10 cellular contexts compared by ENCODE assay signal in the genomic region with DNA sequence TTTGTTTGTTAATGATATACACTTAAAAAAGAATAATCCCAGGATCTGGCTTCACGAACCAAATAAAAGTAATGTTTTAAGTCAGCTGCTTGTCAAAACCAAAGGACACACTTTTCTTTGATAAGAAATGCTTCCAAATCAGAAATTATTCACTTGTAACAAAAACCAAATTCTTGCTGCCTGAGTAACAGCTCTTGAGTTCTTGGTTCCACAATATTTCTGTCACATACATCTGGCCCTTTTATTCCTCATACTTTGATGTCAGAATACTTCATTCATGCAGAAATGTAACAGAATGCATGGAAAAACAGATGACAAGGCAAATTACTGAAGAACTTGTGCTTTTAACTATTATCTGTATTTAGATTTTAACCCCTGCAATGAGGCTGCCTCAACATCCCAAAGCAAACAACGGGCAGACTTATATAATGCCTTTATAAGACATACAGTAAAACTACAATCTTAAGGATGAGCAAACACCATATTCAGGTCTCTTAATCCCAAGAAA. TPM values are rescaled to one million over a fixed set of nuclear protein-coding genes. Genes with fewer than 3 reads are reported as not detected.
DNase-seq lines count a peak whose midpoint lies in the region; ATAC-seq and TF ChIP-seq lines count a peak whose summit lies in the region.
"Had no signal": no experiment of that assay in that cellular context is flagged by ENCODE, and none has a peak within 500 bp of the region (broad histone marks: within the 10 kb centered on the region; RNA-seq: fewer than 3 reads in every experiment).

No MANE protein-coding gene starts in this region.

- in situ Hi-C loops in astrocyte of the cerebellum (cut with HindIII; ENCODE audit: low sequenced_read_pairs) = no loop called here

- TF ChIP-seq CTCF in A673 (conservative IDR thresholded peaks at IDR 0.05; ENCODE audit: low read depth, low read length) (no peak), astrocyte of the cerebellum (IDR thresholded peaks at IDR 0.05; ENCODE audit: low read depth, low read length, missing control alignments) (no peak)

- ATAC-seq in HG03520 (IDR thresholded peaks at IDR 0.05; ENCODE audit: unreplicated experiment) = no peak

- BruUV-seq in A673 (replicated peaks; lab: Mats Ljungman, UMichigan) = no TSS peak

- WGBS in mesodermal cell (ENCODE audit: insufficient coverage in 2 of 2), 2 experiments = 77% methylated on average over 2 of the region's 2 CpGs; no CpG with 5 or more reads in 1 of the 2 experiments

- H3K36me3 ChIP-seq in A673 (ENCODE audit: insufficient read depth, low read length, poor library complexity, severe bottlenecking) (no peaks in the 10 kb centered on the region), mesodermal cell (ENCODE audit: control insufficient read depth, insufficient read depth, low read length) (peaks cover 15% of the 10 kb centered on the region)

- intact Hi-C loops in A673 (cut with micrococcal nuclease; ENCODE audit: unreplicated experiment) = no loop called here

- H3K9me3 ChIP-seq in A673 (ENCODE audit: low read depth, low read length, poor library complexity, severe bottlenecking) (no peaks in the 10 kb centered on the region), mesodermal cell (ENCODE audit: control insufficient read depth, low read length) (no peaks in the 10 kb centered on the region)

- H3K27ac ChIP-seq in A673 (ENCODE audit: low read depth, low read length, poor library complexity, severe bottlenecking) (peak overlapping the region; percentile 43), mesodermal cell (ENCODE audit: low read depth, low read length, severe bottlenecking) (no peak overlapping the region)

- CTCF ChIA-PET in A673 (lab: Charles Lee) = no interaction called here

- DNase-seq in A673 (ENCODE audit: low spot score) (no peak), HCEC 1CT (peak; percentile 16), astrocyte of the cerebellum (ENCODE audit: low read depth) (no peak), HUDEP-2 (lab: John Stamatoyannopoulos, UW; ENCODE audit: unreplicated experiment in 76 of 76) (no peak)
- no peak for DNase-seq in activated effector memory CD4-positive, alpha-beta T cell treated with anti-CD3 and anti-CD28 coated beads, Interleukin-2, amount 50 U/mL, for 16 hours
- no peak for DNase-seq in activated effector memory CD4-positive, alpha-beta T cell treated with Interleukin-2 at 50 U/mL for 16 hours
- DNase-seq: H7, NCI-H1048 had no signal

- H3K4me1 ChIP-seq in A673 (ENCODE audit: insufficient read depth, low read length, poor library complexity, severe bottlenecking) (peaks cover 23% of the 10 kb centered on the region), mesodermal cell (ENCODE audit: control insufficient read depth, insufficient read depth, low read length, poor library complexity, severe bottlenecking) (peaks cover 12% of the 10 kb centered on the region)

- no peaks in the 10 kb centered on the region for H3K27me3 ChIP-seq in A673 (replicated peaks; ENCODE audit: insufficient read depth, low read depth, low read length, poor library complexity)

- H3K4me3 ChIP-seq in A673 (ENCODE audit: low read depth, low read length, poor library complexity, severe bottlenecking) = peak overlapping the region; percentile 93
- peak overlapping the region; percentile 90 for H3K4me3 ChIP-seq in astrocyte of the cerebellum (ENCODE audit: low read depth, low read length)
- H3K4me3 ChIP-seq in mesodermal cell (ENCODE audit: extremely low read depth, insufficient read depth, low read length, poor library complexity, severe bottlenecking) = peak overlapping the region; percentile 90

- POLR2A ChIA-PET in A673 (lab: Charles Lee; ENCODE audit: low non-redundant PET) = no interaction called here

RNA-seq across cellular contexts. Expression of gene VAMP4, which starts 1.5 kb away (rescaled TPM):
- total RNA-seq in A673 (2021) = 8.9 and 12.7 TPM in 2 replicates
- 10.6 TPM for polyA plus RNA-seq in mesodermal cell (2013, experiment 1 of 2)
- polyA plus RNA-seq in mesodermal cell (2013, experiment 2 of 2) = 16.7 TPM

RNA-seq across cellular contexts. Expression of gene METTL13, which starts 41.0 kb away (rescaled TPM):
- total RNA-seq in A673 (2021) = 46.5 and 49.9 TPM in 2 replicates
- polyA plus RNA-seq in mesodermal cell (2013, experiment 1 of 2) = 15.9 TPM
- polyA plus RNA-seq in mesodermal cell (2013, experiment 2 of 2) = 17.5 TPM
